ENCODE assay signal across 8 cellular contexts in the genomic region with DNA sequence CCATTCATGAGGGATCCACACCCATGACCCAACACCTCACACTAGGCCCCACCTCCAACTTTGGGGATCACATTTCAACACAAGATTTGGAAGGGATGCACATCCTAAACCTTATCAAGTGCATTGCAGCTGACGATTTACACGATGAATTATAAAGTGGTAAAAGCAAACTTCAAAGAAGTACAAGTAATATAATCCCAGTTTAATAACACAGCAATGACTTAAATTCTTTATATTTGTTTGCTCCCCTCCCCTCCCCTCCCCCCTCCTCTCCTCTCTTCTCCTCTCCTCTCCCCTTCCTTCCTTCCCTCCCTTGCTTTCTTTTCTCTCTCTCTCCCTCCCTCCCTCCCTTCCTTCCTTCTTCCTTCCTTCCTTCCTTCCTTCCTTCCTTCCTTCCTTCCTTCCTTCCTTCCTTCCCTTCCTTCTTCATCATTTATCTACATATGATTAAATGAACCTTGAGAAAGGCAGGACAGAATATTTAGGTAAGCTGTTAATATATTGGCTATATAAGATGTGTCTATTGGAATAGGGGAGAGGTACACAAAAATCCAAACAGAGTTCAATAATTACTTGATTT.
"Had no signal": no experiment of that assay in that cellular context is flagged by ENCODE, and none has a peak within 500 bp of the region (broad histone marks: within the 10 kb centered on the region; RNA-seq: fewer than 3 reads in every experiment).

No MANE protein-coding gene starts in this region.

- H3K4me3 ChIP-seq: GM12878 had no signal

- ATAC-seq: GM12878 had no signal

- DNase-seq: GDM1, GF-D8 had no signal

- FAIRE-seq: G401.6, GM12878, GM12891, GM12892, GM18507, GM19239 had no signal
